18 cellular contexts compared by ENCODE assay signal in the genomic region with DNA sequence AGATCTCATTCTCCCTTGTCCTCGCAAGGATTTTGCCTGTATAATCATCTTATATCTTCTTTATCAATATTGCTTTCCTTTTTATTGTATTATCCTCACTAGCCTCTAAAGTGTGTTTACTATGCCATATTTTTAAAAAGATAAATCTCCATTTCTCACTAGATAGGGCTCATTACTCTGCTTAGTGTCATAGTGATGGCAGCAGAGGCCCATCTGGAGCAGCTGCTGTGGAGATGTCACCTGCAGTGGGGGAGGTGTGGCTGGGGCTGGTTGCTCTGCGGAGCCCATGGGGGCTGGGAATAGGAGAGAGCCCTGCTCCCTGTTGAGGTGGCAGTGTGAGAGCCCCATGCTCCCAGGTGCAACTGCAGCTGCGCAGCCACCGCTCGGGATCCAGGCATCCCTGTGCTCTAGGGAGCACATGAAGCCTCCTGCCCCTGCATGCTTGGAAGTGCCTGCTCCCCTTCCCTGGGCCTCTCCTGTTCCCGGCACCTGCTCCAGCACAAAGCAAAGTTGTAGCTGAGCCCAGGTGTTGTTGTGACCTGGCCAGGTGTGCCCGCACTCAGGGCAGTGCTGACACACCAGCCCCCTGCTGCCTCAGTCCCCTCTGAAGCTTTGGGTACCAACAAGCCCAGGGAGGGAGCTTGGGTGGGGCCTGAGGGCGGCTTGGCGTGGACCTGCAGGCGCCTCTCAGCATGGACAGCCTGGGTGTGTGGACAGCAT.
DNase-seq lines count a peak whose midpoint lies in the region; ATAC-seq, FAIRE-seq and TF ChIP-seq lines count a peak whose summit lies in the region.
"Had no signal": no experiment of that assay in that cellular context is flagged by ENCODE, and none has a peak within 500 bp of the region (broad histone marks: within the 10 kb centered on the region; RNA-seq: fewer than 3 reads in every experiment).

No MANE protein-coding gene starts in this region.

- H3K27ac Mint-ChIP-seq in stimulated activated effector memory CD8-positive, alpha-beta T cell treated with anti-CD3 and anti-CD28 coated beads, Interleukin-12 subunit alpha, Interleukin-12 subunit beta, amount 100 ng/mL, for 72 hours, result no peak overlapping the region
- H3K27ac Mint-ChIP-seq: CD14-positive monocyte had no signal

- H3K27ac ChIP-seq in WERI-Rb-1 (no peak overlapping the region), stomach (no peak overlapping the region)
- H3K27ac ChIP-seq: SK-N-MC had no signal

- H3K4me1 ChIP-seq in stomach, result no peaks in the 10 kb centered on the region
- H3K4me1 ChIP-seq: Caco-2 had no signal

- intact Hi-C loops in stomach (cut with DNase I; ENCODE audit: low total_unique reads), result no loop called here

- H3K9me3 ChIP-seq in WERI-Rb-1 (ENCODE audit: severe bottlenecking) (no peaks in the 10 kb centered on the region), stomach (peaks cover 0 to 16% (median 7%) of the 10 kb centered on the region in 4 donors)
- H3K9me3 ChIP-seq: Caco-2 had no signal

- peaks cover 13% of the 10 kb centered on the region for H3K9me3 Mint-ChIP-seq in stimulated activated effector memory CD8-positive, alpha-beta T cell treated with anti-CD3 and anti-CD28 coated beads, Interleukin-12 subunit alpha, Interleukin-12 subunit beta, amount 100 ng/mL, for 72 hours

- 82 to 92% (median 89%) methylated on average over 5 to 10 of the region's 10 CpGs for WGBS in stomach, 5 donors

- no peak for FAIRE-seq in urothelium cell line (lab: Jason Lieb, UNC)
- FAIRE-seq: HTR-8/SVneo had no signal

- no peak for TF ChIP-seq POLR2A in stomach (IDR thresholded peaks at IDR 0.05)

- ATAC-seq in stimulated activated effector memory CD8-positive, alpha-beta T cell treated with anti-CD3 and anti-CD28 coated beads, Interleukin-12 subunit alpha, Interleukin-12 subunit beta, amount 100 ng/mL, for 72 hours, result peak; percentile 39
- no peak for ATAC-seq in HG02610 (IDR thresholded peaks at IDR 0.05; ENCODE audit: unreplicated experiment)

- H3K4me3 ChIP-seq in WERI-Rb-1 (ENCODE audit: low read depth, low read length) (no peak overlapping the region), stomach (no peak overlapping the region)
- H3K4me3 ChIP-seq: SK-N-MC had no signal

- no peaks in the 10 kb centered on the region for H3K27me3 ChIP-seq in WERI-Rb-1 (ENCODE audit: insufficient read depth, low read depth, severe bottlenecking)
- no peaks in the 10 kb centered on the region for H3K27me3 ChIP-seq in stomach

- no peaks in the 10 kb centered on the region for H3K4me1 Mint-ChIP-seq in stimulated activated effector memory CD8-positive, alpha-beta T cell treated with anti-CD3 and anti-CD28 coated beads, Interleukin-12 subunit alpha, Interleukin-12 subunit beta, amount 100 ng/mL, for 72 hours
- H3K4me1 Mint-ChIP-seq: CD14-positive monocyte had no signal

- no peaks in the 10 kb centered on the region for H3K36me3 ChIP-seq in WERI-Rb-1
- no peaks in the 10 kb centered on the region for H3K36me3 ChIP-seq in stomach

- no peak for TF ChIP-seq EP300 in stomach (IDR thresholded peaks at IDR 0.05)

- no peaks in the 10 kb centered on the region for H3K36me3 Mint-ChIP-seq in stimulated activated effector memory CD8-positive, alpha-beta T cell treated with anti-CD3 and anti-CD28 coated beads, Interleukin-12 subunit alpha, Interleukin-12 subunit beta, amount 100 ng/mL, for 72 hours
- H3K36me3 Mint-ChIP-seq: CD14-positive monocyte had no signal

- no peak overlapping the region for H3K4me3 Mint-ChIP-seq in stimulated activated effector memory CD8-positive, alpha-beta T cell treated with anti-CD3 and anti-CD28 coated beads, Interleukin-12 subunit alpha, Interleukin-12 subunit beta, amount 100 ng/mL, for 72 hours
- H3K4me3 Mint-ChIP-seq: CD14-positive monocyte had no signal

- no peak for TF ChIP-seq CTCF in WERI-Rb-1 (IDR thresholded peaks at IDR 0.05; ENCODE audit: low read depth, low read length)
- TF ChIP-seq CTCF in stomach (IDR thresholded peaks at IDR 0.05), result no peak

- DNase-seq in NCI-H2171 treated with DMSO at 0.1 percent for 48 hours (lab: John Stamatoyannopoulos, UW) (peak; percentile 26), NCI-H2171 (lab: John Stamatoyannopoulos, UW) (no peak), DMS53 treated with DMSO at 0.1 percent for 48 hours (lab: John Stamatoyannopoulos, UW; ENCODE audit: unreplicated experiment) (peak; percentile 19), WERI-Rb-1 (peak; percentile 27), urothelium cell line (ENCODE audit: low spot score) (no peak), stomach (no peak)
- no peak for DNase-seq in stimulated activated effector memory CD8-positive, alpha-beta T cell treated with anti-CD3 and anti-CD28 coated beads, Interleukin-12 subunit alpha, Interleukin-12 subunit beta, amount 100 ng/mL, for 72 hours (ENCODE audit: low spot score in 2 of 2)
- DNase-seq: Caco-2; H7; NCI-H1694 treated with DMSO at 0.1 percent for 48 hours; NK-92 treated with Interleukin-12 subunit alpha and Interleukin-12 subunit beta, amount 100 ng/mL, for 24 hours; OCI-M1; RPMI8226; T-helper 1 cell had no signal

Comparison
In these comparisons a context has a peak if more than half of its experiments do, and no peak if none do; other contexts are left out.
1. DNase-seq: peak in NCI-H2171 treated with DMSO at 0.1 percent for 48 hours (single experiment), DMS53 treated with DMSO at 0.1 percent for 48 hours (single experiment) and WERI-Rb-1 (single experiment); none in NCI-H2171 (single experiment), stimulated activated effector memory CD8-positive, alpha-beta T cell treated with anti-CD3 and anti-CD28 coated beads, Interleukin-12 subunit alpha, Interleukin-12 subunit beta, amount 100 ng/mL, for 72 hours (0 of 2), urothelium cell line (single experiment) and stomach (single experiment).